7 cellular contexts compared by ENCODE assay signal in the genomic region with DNA sequence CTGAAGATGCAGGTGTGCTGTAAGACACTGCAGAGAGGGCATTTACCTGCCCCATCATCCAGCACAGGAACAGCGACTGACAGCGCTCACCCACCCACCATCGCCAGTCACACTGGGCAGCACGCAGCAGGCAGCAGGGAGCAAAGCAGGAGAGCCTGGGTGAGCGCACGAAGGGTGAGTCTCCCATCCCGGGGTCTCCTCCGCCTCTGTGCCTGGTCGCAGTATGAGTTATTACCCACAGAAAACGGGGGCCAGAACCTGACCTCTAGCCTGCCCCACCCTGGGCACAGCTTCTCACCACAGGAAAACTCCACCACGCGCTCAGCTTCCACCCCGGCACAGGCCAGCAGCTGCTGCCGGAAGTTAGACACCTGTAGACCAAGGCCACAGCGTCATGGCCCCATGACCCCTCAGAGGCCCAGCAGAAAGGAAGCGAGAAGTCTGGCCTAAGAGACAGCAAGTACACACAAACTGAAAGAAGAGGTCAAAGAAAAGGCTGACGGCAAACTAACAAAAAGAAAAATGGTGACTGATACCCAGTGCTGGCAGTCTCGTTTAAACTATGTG.
DNase-seq lines count a peak whose midpoint lies in the region; ATAC-seq and TF ChIP-seq lines count a peak whose summit lies in the region.
"Not testable (repeated sequence)": the region's sequence is repeated elsewhere in the genome, so short reads cannot be mapped to it uniquely, and the experiment has no call there.

No MANE protein-coding gene starts in this region.

- peaks cover 19% of the 10 kb centered on the region for H3K36me3 Mint-ChIP-seq in activated B cell treated with CpG ODN at 0.5 μM for 24 hours (ENCODE audit: low read depth)
- peaks cover 18% of the 10 kb centered on the region for H3K36me3 Mint-ChIP-seq in stimulated activated memory B cell treated with anti-CD40 and anti-IgM and Interleukin-4, amounts not matched to agents 10 μg/mL and 1 μg/mL and 100 μg/mL, for 72 hours

- not testable (repeated sequence) for H3K27me3 Mint-ChIP-seq in activated B cell treated with CpG ODN at 0.5 μM for 24 hours; stimulated activated memory B cell treated with anti-CD40 and anti-IgM and Interleukin-4, amounts not matched to agents 10 μg/mL and 1 μg/mL and 100 μg/mL, for 72 hours

- H3K27ac Mint-ChIP-seq in activated B cell treated with CpG ODN at 0.5 μM for 24 hours: not testable (repeated sequence)
- peak overlapping the region; percentile 64 for H3K27ac Mint-ChIP-seq in stimulated activated memory B cell treated with anti-CD40 and anti-IgM and Interleukin-4, amounts not matched to agents 10 μg/mL and 1 μg/mL and 100 μg/mL, for 72 hours

- ATAC-seq in GM19438 (IDR thresholded peaks at IDR 0.05; ENCODE audit: low read depth, unreplicated experiment): peak; percentile 49
- peak; percentile 40 for ATAC-seq in HG02642 (IDR thresholded peaks at IDR 0.05; ENCODE audit: poor library complexity, unreplicated experiment)
- peak; percentile 66 for ATAC-seq in HG03108 (IDR thresholded peaks at IDR 0.05; ENCODE audit: unreplicated experiment)
- ATAC-seq in activated B cell treated with CpG ODN at 0.5 μM for 24 hours (ENCODE audit: low read depth): peak; percentile 66
- peak; percentile 79 for ATAC-seq in stimulated activated memory B cell treated with anti-CD40 and anti-IgM and Interleukin-4, amounts not matched to agents 10 μg/mL and 1 μg/mL and 100 μg/mL, for 72 hours

- POLR2A ChIA-PET in activated B cell treated with CpG ODN at 0.5 μM for 24 hours (lab: Charles Lee): not testable (repeated sequence)

- not testable (repeated sequence) for H3K9me3 Mint-ChIP-seq in activated B cell treated with CpG ODN at 0.5 μM for 24 hours; stimulated activated memory B cell treated with anti-CD40 and anti-IgM and Interleukin-4, amounts not matched to agents 10 μg/mL and 1 μg/mL and 100 μg/mL, for 72 hours

- not testable (repeated sequence) for TF ChIP-seq CTCF in GM13977 (IDR thresholded peaks at IDR 0.05; ENCODE audit: extremely low read depth, insufficient read depth, missing control alignments); activated B cell treated with CpG ODN at 0.5 μM for 24 hours (IDR thresholded peaks at IDR 0.05)

- H3K4me3 Mint-ChIP-seq in activated B cell treated with CpG ODN at 0.5 μM for 24 hours; stimulated activated memory B cell treated with anti-CD40 and anti-IgM and Interleukin-4, amounts not matched to agents 10 μg/mL and 1 μg/mL and 100 μg/mL, for 72 hours: not testable (repeated sequence)

- not testable (repeated sequence) for H3K4me1 Mint-ChIP-seq in activated B cell treated with CpG ODN at 0.5 μM for 24 hours; stimulated activated memory B cell treated with anti-CD40 and anti-IgM and Interleukin-4, amounts not matched to agents 10 μg/mL and 1 μg/mL and 100 μg/mL, for 72 hours

- DNase-seq in GM13977 (ENCODE audit: low spot score) (peak; percentile 4), cardiac septum (ENCODE audit: low spot score) (peak; percentile 51)
- DNase-seq in activated B cell treated with CpG ODN at 0.5 μM for 24 hours: not testable (repeated sequence)

- intact Hi-C loops in activated B cell treated with CpG ODN at 0.5 μM for 24 hours (cut with micrococcal nuclease); cardiac septum (cut with DNase I): not testable (repeated sequence)

- in situ Hi-C loops in GM13977 (cut with MboI; ENCODE audit: low pct_unique_long_range_greater_than_20kb, low sequenced_read_pairs, unreplicated experiment): not testable (repeated sequence)

- CTCF ChIA-PET in activated B cell treated with CpG ODN at 0.5 μM for 24 hours (lab: Charles Lee): not testable (repeated sequence)
